Comparison of ENCODE assay signal across 25 cellular contexts in genomic region chr7:6643915-6644625, GRCh38.
"Had no signal": no experiment of that assay in that cellular context is flagged by ENCODE, and none has a peak within 500 bp of the region (broad histone marks: within the 10 kb centered on the region; RNA-seq: fewer than 3 reads in every experiment).

No MANE protein-coding gene starts in this region.

- H3K9me3 ChIP-seq: colonic mucosa, esophagus muscularis mucosa, gastroesophageal sphincter, heart left ventricle, left lung, mucosa of descending colon, right lobe of liver, testis, tibial nerve, upper lobe of left lung, uterus had no signal

- ATAC-seq: foreskin keratinocyte, gastroesophageal sphincter, heart left ventricle, left lung, mucosa of descending colon, right lobe of liver had no signal

- H3K4me3 Mint-ChIP-seq: dendritic cell treated with granulocyte-macrophage colony-stimulating factor and Interleukin-4, amounts not matched to agents 40 ng/mL and 50 ng/mL, for 4 days; endodermal cell; mesothelial cell of epicardium; naive B cell; nephron; neural progenitor cell had no signal

- DNase-seq: colonic mucosa; effector CD8-positive, alpha-beta T cell; endodermal cell; foreskin keratinocyte; mesenchymal stem cell; naive B cell; right lobe of liver; small intestine; stimulated activated CD4-positive, alpha-beta T cell treated with anti-CD3 and anti-CD28 coated beads, Interleukin-15, amount 100 ng/mL, for 24 hours; stimulated activated CD4-positive, alpha-beta T cell treated with anti-CD3 and anti-CD28 coated beads, Interleukin-2, amount 100 ng/mL, for 48 hours; stimulated activated naive CD4-positive, alpha-beta T cell; testis; upper lobe of left lung; uterus had no signal

- H3K27me3 Mint-ChIP-seq: dendritic cell treated with granulocyte-macrophage colony-stimulating factor and Interleukin-4, amounts not matched to agents 40 ng/mL and 50 ng/mL, for 4 days; naive B cell; progenitor cell of endocrine pancreas had no signal

- H3K27ac Mint-ChIP-seq: dendritic cell treated with granulocyte-macrophage colony-stimulating factor and Interleukin-4, amounts not matched to agents 40 ng/mL and 50 ng/mL, for 4 days; endodermal cell; mesothelial cell of epicardium; naive B cell; nephron; neural progenitor cell; progenitor cell of endocrine pancreas had no signal

- H3K9me3 Mint-ChIP-seq: endodermal cell, mesothelial cell of epicardium, naive B cell, nephron, neural progenitor cell had no signal
